17 cellular contexts compared by ENCODE assay signal in the genomic region with DNA sequence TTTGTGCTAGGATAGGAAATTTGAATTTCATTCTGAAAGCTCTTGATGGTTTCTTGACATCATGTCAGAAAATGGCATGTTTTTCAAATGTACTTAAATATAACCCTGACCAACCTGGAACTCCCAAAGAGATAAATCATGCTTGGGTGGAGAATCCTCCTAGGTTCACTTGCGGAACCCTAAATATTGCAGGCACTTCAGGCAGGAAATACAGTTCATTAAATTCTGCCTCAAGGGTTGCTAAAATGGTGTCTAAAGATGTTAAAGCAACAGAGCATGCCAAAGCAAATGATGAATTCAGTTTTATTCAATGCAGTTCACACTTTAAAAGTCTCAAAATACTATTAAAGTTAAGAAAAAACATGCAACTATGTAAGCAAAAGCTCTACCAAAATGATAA.
"Had no signal": no experiment of that assay in that cellular context is flagged by ENCODE, and none has a peak within 500 bp of the region (broad histone marks: within the 10 kb centered on the region; RNA-seq: fewer than 3 reads in every experiment).

No MANE protein-coding gene starts in this region.

- H3K36me3 ChIP-seq: breast epithelium, colonic mucosa had no signal

- DNase-seq: activated CD4-positive, alpha-beta T cell treated with anti-CD3 and anti-CD28 coated beads for 48 hours; activated CD4-positive, alpha-beta T cell treated with anti-CD3 and anti-CD28 coated beads, Interleukin-2, amount 50 U/mL, for 4 hours; activated CD8-positive, alpha-beta memory T cell treated with anti-CD3 and anti-CD28 coated beads, Interleukin-2, amount 50 U/mL, for 48 hours; activated CD8-positive, alpha-beta T cell treated with anti-CD3 and anti-CD28 coated beads, Interleukin-2, amount 10 ng/mL, durations not matched to agents 7 days and 5 days; activated T-cell treated with anti-CD3 and anti-CD28 coated beads, Interleukin-2, amount 50 U/mL, for 1 hour; aorta; caudate nucleus; colonic mucosa; KBM-7; NCI-H1092 treated with DMSO at 0.1 percent for 48 hours; NCI-H1417 treated with DMSO at 0.1 percent for 48 hours; NCI-H1694 treated with DMSO at 0.1 percent for 48 hours; NCI-H2029 treated with DMSO at 0.1 percent for 48 hours; PC-9; SHP77 treated with DMSO at 0.1 percent for 48 hours had no signal

- H3K4me1 ChIP-seq: breast epithelium, colonic mucosa had no signal

- H3K9me3 ChIP-seq: breast epithelium, colonic mucosa had no signal

- H3K27me3 ChIP-seq: breast epithelium, colonic mucosa had no signal

- ATAC-seq: activated CD4-positive, CD25-positive, alpha-beta regulatory T cell treated with anti-CD3 and anti-CD28 coated beads, Interleukin-2, amount 50 U/mL, for 24 hours; activated CD8-positive, alpha-beta T cell treated with anti-CD3 and anti-CD28 coated beads, Interleukin-2, amount 10 ng/mL, durations not matched to agents 7 days and 5 days had no signal

- H3K4me3 ChIP-seq: breast epithelium, colonic mucosa, PC-9 had no signal

- H3K27ac ChIP-seq: breast epithelium, colonic mucosa, PC-9 had no signal

- H3K4me2 ChIP-seq: PC-9 had no signal

- H2AFZ ChIP-seq: PC-9 had no signal
